ENCODE assay signal across 13 cellular contexts in the genomic region with DNA sequence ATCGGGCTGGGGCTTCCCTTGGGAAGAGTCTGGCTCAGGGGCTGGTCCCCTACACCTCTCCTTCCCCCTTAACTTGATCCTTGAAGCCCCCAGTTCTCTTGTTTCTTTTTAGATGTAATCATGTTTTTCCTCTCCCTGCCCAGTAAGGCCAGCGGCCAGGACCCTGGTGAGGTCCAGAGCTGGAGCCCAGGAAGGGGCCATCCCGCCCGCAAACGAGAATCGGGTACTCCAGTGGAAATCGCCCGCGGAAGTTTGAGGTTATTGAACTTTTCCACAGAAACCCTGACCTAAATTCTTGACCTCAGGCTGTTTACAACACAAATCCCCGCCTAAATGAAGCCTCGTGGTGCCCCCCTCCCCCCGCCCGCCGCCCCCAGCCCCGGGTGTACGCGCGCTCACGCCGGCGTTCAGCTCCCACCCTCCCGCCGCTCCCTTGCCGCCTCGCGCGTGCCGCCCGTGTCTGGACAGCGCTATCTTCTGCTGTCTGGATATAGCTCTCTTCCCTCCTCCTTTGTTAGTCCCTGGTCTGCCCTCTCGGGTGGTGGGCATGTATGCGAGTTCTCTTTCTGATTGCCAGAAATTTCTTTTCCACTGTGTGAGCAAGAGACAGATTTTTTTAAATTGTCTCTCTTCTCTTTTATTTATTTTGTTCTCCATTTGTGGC.
DNase-seq lines count a peak whose midpoint lies in the region; ATAC-seq and TF ChIP-seq lines count a peak whose summit lies in the region.
"Had no signal": no experiment of that assay in that cellular context is flagged by ENCODE, and none has a peak within 500 bp of the region (broad histone marks: within the 10 kb centered on the region; RNA-seq: fewer than 3 reads in every experiment).

No MANE protein-coding gene starts in this region.

- peaks cover 4% of the 10 kb centered on the region for H3K4me1 ChIP-seq in CD8-positive, alpha-beta memory T cell (ENCODE audit: insufficient read depth, low read length)
- 0 out of 2 replicates have a peak, but pooled peaks cover 3% of the 10 kb centered on the region for H3K4me1 ChIP-seq in iPS-20b (ENCODE audit: insufficient read depth, low read length)
- H3K4me1 ChIP-seq: ascending aorta had no signal

- peaks cover 5% of the 10 kb centered on the region for H3K27me3 ChIP-seq in CD8-positive, alpha-beta memory T cell (ENCODE audit: insufficient read depth, low read length, poor library complexity, severe bottlenecking)
- H3K27me3 ChIP-seq in iPS-20b (ENCODE audit: insufficient read depth, low read length), result peaks cover 86% of the 10 kb centered on the region
- H3K27me3 ChIP-seq: ascending aorta had no signal

- no peak overlapping the region for H3K4me3 ChIP-seq in CD8-positive, alpha-beta memory T cell (ENCODE audit: low read length)
- peak overlapping the region; percentile 71 for H3K4me3 ChIP-seq in iPS-20b (ENCODE audit: low read length)
- H3K4me3 ChIP-seq: ascending aorta had no signal

- H3K9me3 Mint-ChIP-seq in CD8-positive, alpha-beta memory T cell, result peaks cover 0 to 2% (median 0%) of the 10 kb centered on the region in 5 donors
- H3K9me3 Mint-ChIP-seq in activated CD8-positive, alpha-beta T cell treated with anti-CD3 and anti-CD28 coated beads for 36 hours, result no peaks in the 10 kb centered on the region
- H3K9me3 Mint-ChIP-seq: effector memory CD8-positive, alpha-beta T cell had no signal

- CTCF ChIA-PET in CD8-positive, alpha-beta memory T cell (lab: Charles Lee), result no interaction called here
- CTCF ChIA-PET in activated CD8-positive, alpha-beta T cell treated with anti-CD3 and anti-CD28 coated beads for 36 hours (lab: Charles Lee), result no interaction called here

- POLR2A ChIA-PET in CD8-positive, alpha-beta memory T cell (lab: Charles Lee), result no interaction called here
- POLR2A ChIA-PET in activated CD8-positive, alpha-beta T cell treated with anti-CD3 and anti-CD28 coated beads for 36 hours (lab: Charles Lee), result interaction anchor here (0.6 kb wide), 1 partner anchor 109 kb away, joined by 4 read pairs; no protein-coding TSS in a partner anchor

- intact Hi-C loops in activated CD8-positive, alpha-beta T cell treated with anti-CD3 and anti-CD28 coated beads for 36 hours (cut with micrococcal nuclease), result loop anchor here (10.0 kb wide), 1 partner anchor 133 kb away; no protein-coding TSS in a partner anchor

- no peak overlapping the region for H3K27ac ChIP-seq in CD8-positive, alpha-beta memory T cell (ENCODE audit: low read depth, low read length)
- no peak overlapping the region for H3K27ac ChIP-seq in iPS-20b (ENCODE audit: low read length)
- H3K27ac ChIP-seq: ascending aorta, gastroesophageal sphincter had no signal

- H3K4me1 Mint-ChIP-seq in CD8-positive, alpha-beta memory T cell, result peaks cover 18 to 23% (median 22%) of the 10 kb centered on the region in 3 donors
- peaks cover 22% of the 10 kb centered on the region for H3K4me1 Mint-ChIP-seq in activated CD8-positive, alpha-beta T cell treated with anti-CD3 and anti-CD28 coated beads for 36 hours (ENCODE audit: low read depth)

- H3K9ac ChIP-seq in iPS-20b (ENCODE audit: low read depth, low read length), result no peak overlapping the region

- TF ChIP-seq CTCF in activated CD8-positive, alpha-beta T cell treated with anti-CD3 and anti-CD28 coated beads for 36 hours (IDR thresholded peaks at IDR 0.05), result no peak

- no peak for ATAC-seq in activated CD8-positive, alpha-beta T cell treated with anti-CD3 and anti-CD28 coated beads for 36 hours
- ATAC-seq: effector memory CD8-positive, alpha-beta T cell; gastroesophageal sphincter had no signal

- no peaks in the 10 kb centered on the region for H3K36me3 ChIP-seq in CD8-positive, alpha-beta memory T cell (ENCODE audit: insufficient read depth, low read length)
- no peaks in the 10 kb centered on the region for H3K36me3 ChIP-seq in iPS-20b (ENCODE audit: insufficient read depth, low read depth, low read length)
- H3K36me3 ChIP-seq: ascending aorta, gastroesophageal sphincter had no signal

- H3K4me3 Mint-ChIP-seq in CD8-positive, alpha-beta memory T cell, result peak overlapping the region in 5 of 7 donors; percentile 15 to 85 (median 52)
- H3K4me3 Mint-ChIP-seq in activated CD8-positive, alpha-beta T cell treated with anti-CD3 and anti-CD28 coated beads for 36 hours, result peak overlapping the region; percentile 36

- H3K36me3 Mint-ChIP-seq in CD8-positive, alpha-beta memory T cell, result no peaks in the 10 kb centered on the region
- H3K36me3 Mint-ChIP-seq in activated CD8-positive, alpha-beta T cell treated with anti-CD3 and anti-CD28 coated beads for 36 hours (ENCODE audit: low read depth), result no peaks in the 10 kb centered on the region

- no peaks in the 10 kb centered on the region for H3K9me3 ChIP-seq in CD8-positive, alpha-beta memory T cell (ENCODE audit: low read length)
- no peaks in the 10 kb centered on the region for H3K9me3 ChIP-seq in iPS-20b (ENCODE audit: insufficient read depth, low read depth, low read length)
- H3K9me3 ChIP-seq: ascending aorta, gastroesophageal sphincter had no signal

- peak; percentile 32 for DNase-seq in NCI-H2227 (lab: John Stamatoyannopoulos, UW; ENCODE audit: unreplicated experiment)
- DNase-seq in NCI-H2227 treated with DMSO at 0.1 percent for 48 hours (lab: John Stamatoyannopoulos, UW), result no peak
- DNase-seq in CD8-positive, alpha-beta memory T cell, result no peak
- no peak for DNase-seq in activated CD8-positive, alpha-beta T cell treated with anti-CD3 and anti-CD28 coated beads for 36 hours
- DNase-seq in NCI-H774 (lab: John Stamatoyannopoulos, UW), result no peak
- no peak for DNase-seq in activated CD8-positive, alpha-beta memory T cell treated with anti-CD3 and anti-CD28 coated beads, Interleukin-2, amount 50 U/mL, for 48 hours
- no peak for DNase-seq in NCI-H446 (lab: John Stamatoyannopoulos, UW)
- DNase-seq: effector memory CD8-positive, alpha-beta T cell; IMR-90; NCI-H1436 treated with DMSO at 0.1 percent for 48 hours had no signal

- H3K27me3 Mint-ChIP-seq in CD8-positive, alpha-beta memory T cell, result peaks cover 40 to 70% of the 10 kb centered on the region in 2 donors
- H3K27me3 Mint-ChIP-seq in activated CD8-positive, alpha-beta T cell treated with anti-CD3 and anti-CD28 coated beads for 36 hours, result peaks cover 56% of the 10 kb centered on the region

- H3K27ac Mint-ChIP-seq in CD8-positive, alpha-beta memory T cell, result peak overlapping the region in 1 of 8 donors; percentile 80
- no peak overlapping the region for H3K27ac Mint-ChIP-seq in activated CD8-positive, alpha-beta T cell treated with anti-CD3 and anti-CD28 coated beads for 36 hours
- H3K27ac Mint-ChIP-seq: effector memory CD8-positive, alpha-beta T cell had no signal
